Comparison of ENCODE assay signal across 26 cellular contexts in the genomic region with DNA sequence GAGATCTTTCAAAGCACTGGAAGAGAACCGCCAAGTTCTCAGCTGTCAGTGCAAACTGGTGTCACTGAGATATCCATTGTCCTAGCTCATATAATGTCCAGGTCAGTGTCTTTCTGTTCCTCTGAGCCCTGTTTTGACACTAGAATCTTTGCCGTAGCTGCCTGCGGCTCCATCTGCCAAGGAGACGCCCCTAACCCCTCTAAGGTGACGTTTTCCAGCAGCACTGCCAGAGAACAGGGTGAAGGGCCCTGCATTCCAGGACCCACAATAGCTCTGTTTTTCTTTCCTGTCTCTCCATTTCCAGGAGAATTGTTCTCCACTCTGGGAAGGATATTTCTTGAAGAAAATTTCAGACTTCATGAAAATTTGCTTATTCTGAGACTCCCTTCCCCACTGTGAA.
DNase-seq lines count a peak whose midpoint lies in the region; ATAC-seq and TF ChIP-seq lines count a peak whose summit lies in the region.
"Had no signal": no experiment of that assay in that cellular context is flagged by ENCODE, and none has a peak within 500 bp of the region (broad histone marks: within the 10 kb centered on the region; RNA-seq: fewer than 3 reads in every experiment).

No MANE protein-coding gene starts in this region.

- H3K9me3 Mint-ChIP-seq in neural progenitor cell = no peaks in the 10 kb centered on the region

- WGBS in right cardiac atrium = 49% methylated on average over 5 of the region's 5 CpGs

- H3K9me3 ChIP-seq in cardiac muscle cell (ENCODE audit: low read depth) (no peaks in the 10 kb centered on the region), right cardiac atrium (ENCODE audit: control insufficient read depth, low read length) (no peaks in the 10 kb centered on the region), neural progenitor cell (ENCODE audit: low read depth) (no peaks in the 10 kb centered on the region)
- H3K9me3 ChIP-seq: BE2C, Peyer's patch had no signal

- peaks cover 21% of the 10 kb centered on the region for H3K4me1 ChIP-seq in cardiac muscle cell (ENCODE audit: low read depth)
- H3K4me1 ChIP-seq in right cardiac atrium (ENCODE audit: control insufficient read depth, insufficient read depth, low read length) = no peaks in the 10 kb centered on the region
- no peaks in the 10 kb centered on the region for H3K4me1 ChIP-seq in neural progenitor cell
- H3K4me1 ChIP-seq: BE2C, Peyer's patch had no signal

- H3K36me3 ChIP-seq in cardiac muscle cell (no peaks in the 10 kb centered on the region), neural progenitor cell (no peaks in the 10 kb centered on the region)
- H3K36me3 ChIP-seq: BE2C, Peyer's patch had no signal

- intact Hi-C loops in right cardiac atrium (cut with DNase I) = no loop called here

- H2AFZ ChIP-seq in neural progenitor cell (replicated peaks) = peak overlapping the region; percentile 69
- H2AFZ ChIP-seq: GM23248 had no signal

- no peaks in the 10 kb centered on the region for H3F3A ChIP-seq in neural progenitor cell (ENCODE audit: low read depth)

- TF ChIP-seq POLR2A in erythroblast (IDR thresholded peaks at IDR 0.05; ENCODE audit: low read length) = no peak

- H3K9ac ChIP-seq in neural progenitor cell = no peak overlapping the region
- H3K9ac ChIP-seq: GM23248 had no signal

- H3K27me3 Mint-ChIP-seq in neural progenitor cell (ENCODE audit: insufficient read depth, low read depth) = peaks cover 2% of the 10 kb centered on the region
- H3K27me3 Mint-ChIP-seq: CD8-positive, alpha-beta memory T cell had no signal

- no peak overlapping the region for H3K4me2 ChIP-seq in neural progenitor cell

- CTCF ChIA-PET in HEK293T (lab: Yijun Ruan, JAX) = no interaction called here

- H3K79me2 ChIP-seq in neural progenitor cell (ENCODE audit: low read depth) = no peaks in the 10 kb centered on the region

- H3K27ac ChIP-seq in cardiac muscle cell = peak overlapping the region; percentile 83
- H3K27ac ChIP-seq in right cardiac atrium (ENCODE audit: low read length) = no peak overlapping the region
- H3K27ac ChIP-seq in neural progenitor cell = no peak overlapping the region
- H3K27ac ChIP-seq: 22Rv1, GM23248, HL-60, Peyer's patch had no signal

- H3K27me3 ChIP-seq in cardiac muscle cell = no peaks in the 10 kb centered on the region
- H3K27me3 ChIP-seq in right cardiac atrium (ENCODE audit: control insufficient read depth, insufficient read depth) = no peaks in the 10 kb centered on the region
- H3K27me3 ChIP-seq in neural progenitor cell = no peaks in the 10 kb centered on the region
- H3K27me3 ChIP-seq: BE2C, Peyer's patch had no signal

- H4K20me1 ChIP-seq in neural progenitor cell (ENCODE audit: low read depth) = no peaks in the 10 kb centered on the region

- H3K4me3 ChIP-seq in cardiac muscle cell (no peak overlapping the region), right cardiac atrium (ENCODE audit: low read length) (no peak overlapping the region), fibroblast of the aortic adventitia (ENCODE audit: low read depth, low read length) (no peak overlapping the region), neural progenitor cell (no peak overlapping the region)
- H3K4me3 ChIP-seq: GM23248, Peyer's patch had no signal

- no peak overlapping the region for H3K4me3 Mint-ChIP-seq in neural progenitor cell
- H3K4me3 Mint-ChIP-seq: CD14-positive monocyte; CD8-positive, alpha-beta memory T cell had no signal

- POLR2A ChIA-PET in HEK293T (lab: Yijun Ruan, JAX) = no interaction called here

- no peak for ATAC-seq in right cardiac atrium

- peak overlapping the region; percentile 38 for H3K27ac Mint-ChIP-seq in neural progenitor cell
- H3K27ac Mint-ChIP-seq: CD8-positive, alpha-beta memory T cell had no signal

- H3K36me3 Mint-ChIP-seq in neural progenitor cell = no peaks in the 10 kb centered on the region

- DNase-seq in cardiac muscle cell (ENCODE audit: low read depth in 1 of 2, low spot score in 1 of 2) (peak; percentile 19 to 62), right cardiac atrium (no peak), fibroblast of the aortic adventitia (ENCODE audit: low read depth) (peak; percentile 4), neural progenitor cell (ENCODE audit: low spot score) (no peak), NCI-H2196 (lab: John Stamatoyannopoulos, UW; ENCODE audit: unreplicated experiment) (no peak), HEK293T (ENCODE audit: extremely low spot score) (no peak), NCI-H2196 treated with DMSO at 0.1 percent for 48 hours (lab: John Stamatoyannopoulos, UW; ENCODE audit: unreplicated experiment) (no peak), erythroblast (lab: John Stamatoyannopoulos, UW) (no peak)
- DNase-seq: BE2C; CD8-positive, alpha-beta memory T cell; DMS 273 treated with DMSO at 0.1 percent for 48 hours; DMS79; GM23248; HCEC 1CT; Karpas-422; NCI-H1092; NCI-H1417 treated with DMSO at 0.1 percent for 48 hours; NCI-H187; NCI-H2171 treated with DMSO at 0.1 percent for 48 hours; NCI-H446 treated with DMSO at 0.1 percent for 48 hours; NCI-H526; Peyer's patch; SHP77 treated with DMSO at 0.1 percent for 48 hours had no signal

- TF ChIP-seq CTCF in cardiac muscle cell (IDR thresholded peaks at IDR 0.05; ENCODE audit: low read depth, low read length) = no peak
- TF ChIP-seq CTCF in fibroblast of the aortic adventitia (IDR thresholded peaks at IDR 0.05; ENCODE audit: insufficient read depth, low read length) = no peak
- TF ChIP-seq CTCF in neural progenitor cell (IDR thresholded peaks at IDR 0.05) = no peak

- no peaks in the 10 kb centered on the region for H3K4me1 Mint-ChIP-seq in neural progenitor cell

TF ChIP-seq in HEK293T, 16 proteins besides CTCF, POLR2A, EP300 and RAD21:
- TF ChIP-seq L3MBTL2 (conservative IDR thresholded peaks at IDR 0.05) (no peak), ELF4 (IDR thresholded peaks at IDR 0.05) (no peak), FOXA1 (IDR thresholded peaks at IDR 0.05) (no peak), TARDBP (IDR thresholded peaks at IDR 0.05) (no peak), SP1 (IDR thresholded peaks at IDR 0.05) (no peak), FOXM1 (IDR thresholded peaks at IDR 0.05; ENCODE audit: borderline replicate concordance) (no peak), BHLHE40 (IDR thresholded peaks at IDR 0.05; ENCODE audit: borderline replicate concordance) (no peak), ARNT (IDR thresholded peaks at IDR 0.05) (no peak), HDGF (IDR thresholded peaks at IDR 0.05; ENCODE audit: borderline replicate concordance) (no peak), ZNF384 (IDR thresholded peaks at IDR 0.05) (no peak), FOXK2 (IDR thresholded peaks at IDR 0.05) (no peak), SUZ12 (IDR thresholded peaks at IDR 0.05) (no peak), CTBP1 (IDR thresholded peaks at IDR 0.05; ENCODE audit: borderline replicate concordance) (no peak), LEF1 (IDR thresholded peaks at IDR 0.05; ENCODE audit: borderline replicate concordance) (no peak), NFRKB (IDR thresholded peaks at IDR 0.05) (no peak)
- TF ChIP-seq, protein P1, sequence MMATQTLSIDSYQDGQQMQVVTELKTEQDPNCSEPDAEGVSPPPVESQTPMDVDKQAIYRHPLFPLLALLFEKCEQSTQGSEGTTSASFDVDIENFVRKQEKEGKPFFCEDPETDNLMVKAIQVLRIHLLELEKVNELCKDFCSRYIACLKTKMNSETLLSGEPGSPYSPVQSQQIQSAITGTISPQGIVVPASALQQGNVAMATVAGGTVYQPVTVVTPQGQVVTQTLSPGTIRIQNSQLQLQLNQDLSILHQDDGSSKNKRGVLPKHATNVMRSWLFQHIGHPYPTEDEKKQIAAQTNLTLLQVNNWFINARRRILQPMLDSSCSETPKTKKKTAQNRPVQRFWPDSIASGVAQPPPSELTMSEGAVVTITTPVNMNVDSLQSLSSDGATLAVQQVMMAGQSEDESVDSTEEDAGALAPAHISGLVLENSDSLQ (IDR thresholded peaks at IDR 0.05) = no peak

Comparison
In these comparisons a context has a peak if more than half of its experiments do, and no peak if none do; other contexts are left out.
1. DNase-seq: peak in cardiac muscle cell (2 of 2) and fibroblast of the aortic adventitia (single experiment); none in right cardiac atrium (0 of 3), neural progenitor cell (single experiment), NCI-H2196 (single experiment), HEK293T (single experiment), NCI-H2196 treated with DMSO at 0.1 percent for 48 hours (single experiment) and erythroblast (0 of 2).